In genomic region chr9:20623021-20623747, GRCh38 we compare ENCODE assay signal across 8 cellular contexts. TPM values are rescaled to one million over a fixed set of nuclear protein-coding genes. Genes with fewer than 3 reads are reported as not detected.
A peak's percentile ranks its signal among the peaks of the same experiment; 100 is the strongest.
DNase-seq lines count a peak whose midpoint lies in the region; ATAC-seq lines count a peak whose summit lies in the region.

No MANE protein-coding gene starts in this region.

- WGBS in GM23248 (ENCODE audit: low coverage in 1 of 2, low lambda C conversion rate in 2 of 2, missing lambda C conversion rate in 2 of 2), 2 experiments, result 1 to 2% methylated on average over 38 to 40 of the region's 40 CpGs

- H3K79me2 ChIP-seq in GM23248 (ENCODE audit: insufficient read depth), result peaks cover 18% of the 10 kb centered on the region

- H3K27me3 ChIP-seq in GM23248 (replicated peaks; ENCODE audit: insufficient read depth) (no peaks in the 10 kb centered on the region), NT2/D1 (ENCODE audit: insufficient read depth, insufficient read length) (peaks cover 59% of the 10 kb centered on the region)

- ATAC-seq in HG03521 (IDR thresholded peaks at IDR 0.05; ENCODE audit: unreplicated experiment), result no peak

- peaks cover 22% of the 10 kb centered on the region; the same call in 1 of the 2 replicates for H3F3A ChIP-seq in GM23248 (ENCODE audit: insufficient read depth)

- peak overlapping the region; percentile 97 for H2AFZ ChIP-seq in GM23248

- peak overlapping the region; percentile 94 for H3K4me2 ChIP-seq in GM23248 (ENCODE audit: unreplicated experiment)

- peak; percentile 54 for DNase-seq in CD1c-positive myeloid dendritic cell (ENCODE audit: extremely low spot score)
- peak; percentile 53 for DNase-seq in GM23248
- DNase-seq in NT2/D1 (ENCODE audit: low read depth, low spot score), result no peak
- DNase-seq in activated gamma-delta T cell (lab: John Stamatoyannopoulos, UW), result peak; percentile 44
- peak; percentile 76 for DNase-seq in cardiac septum (ENCODE audit: low spot score)
- DNase-seq in putamen (ENCODE audit: low spot score), result peak; percentile 42
- DNase-seq in hepatic stellate cell (ENCODE audit: low spot score), result no peak

- in situ Hi-C loops in GM23248 (cut with MboI), result loop anchor here (10.0 kb wide), 3 partner anchors 268 to 492 kb away; no protein-coding TSS in a partner anchor

- H3K9ac ChIP-seq in GM23248 (peak overlapping the region; percentile 82), NT2/D1 (ENCODE audit: insufficient read length, low read depth) (peak overlapping the region; percentile 62)

- H3K9me3 ChIP-seq in GM23248 (ENCODE audit: low read depth) (no peaks in the 10 kb centered on the region), NT2/D1 (ENCODE audit: insufficient read depth, low read length) (no peaks in the 10 kb centered on the region)

- peak overlapping the region; percentile 91 for H3K4me3 ChIP-seq in GM23248
- H3K4me3 ChIP-seq in NT2/D1 (ENCODE audit: insufficient read length, low read depth), result peak overlapping the region; percentile 66

- no peaks in the 10 kb centered on the region for H3K9me2 ChIP-seq in GM23248 (ENCODE audit: insufficient read depth)

- H4K20me1 ChIP-seq in GM23248 (ENCODE audit: insufficient read depth), result no peaks in the 10 kb centered on the region

- intact Hi-C loops in cardiac septum (cut with DNase I), result loop anchor here (1.0 to 10.0 kb wide), 6 partner anchors 61 to 688 kb away; partner anchors contain the start of gene FOCAD

- H3K36me3 ChIP-seq in GM23248 (ENCODE audit: low read depth) (no peaks in the 10 kb centered on the region), NT2/D1 (ENCODE audit: insufficient read depth, insufficient read length, low read length) (no peaks in the 10 kb centered on the region)

- H3K27ac ChIP-seq in GM23248, result no peak overlapping the region

- H3K4me1 ChIP-seq in GM23248 (ENCODE audit: insufficient read depth), result peaks cover 13% of the 10 kb centered on the region
- H3K4me1 ChIP-seq in NT2/D1 (ENCODE audit: insufficient read depth, insufficient read length), result peaks cover 7% of the 10 kb centered on the region

RNA-seq across cellular contexts. Expression of gene MLLT3, which starts 0.9 kb away (rescaled TPM):
- 11.9 and 12.1 TPM in 2 replicates for total RNA-seq in GM23248 (2014; rRNA removed; shearing (Covaris generic))
- polyA plus RNA-seq in GM23248 (2016; fragmentation: Nextera tagmentation; extraction: Ambion mirVana), result 7.1 and 7.5 TPM in 2 replicates
- total RNA-seq in cardiac septum, result 13.3 TPM

Comparison
In these comparisons a context has a peak if more than half of its experiments do, and no peak if none do; other contexts are left out.
1. DNase-seq: peak in CD1c-positive myeloid dendritic cell (single experiment), GM23248 (single experiment), activated gamma-delta T cell (single experiment), cardiac septum (single experiment) and putamen (single experiment); none in NT2/D1 (single experiment) and hepatic stellate cell (single experiment).